26 cellular contexts compared by ENCODE assay signal in genomic region chr12:90428881-90429280, GRCh38.
DNase-seq lines count a peak whose midpoint lies in the region; ATAC-seq, FAIRE-seq and TF ChIP-seq lines count a peak whose summit lies in the region.
"Had no signal": no experiment of that assay in that cellular context is flagged by ENCODE, and none has a peak within 500 bp of the region (broad histone marks: within the 10 kb centered on the region; RNA-seq: fewer than 3 reads in every experiment).

No MANE protein-coding gene starts in this region.

- no peak overlapping the region for H3K4me3 Mint-ChIP-seq in GM23338
- H3K4me3 Mint-ChIP-seq: CD4-positive, alpha-beta memory T cell; HFFc6 had no signal

- H3K4me1 ChIP-seq in GM23338 (ENCODE audit: insufficient read depth) = 0 out of 2 replicates have a peak, but pooled peaks cover 4% of the 10 kb centered on the region
- H3K4me1 ChIP-seq in KMS-11 (ENCODE audit: low read depth, poor library complexity, severe bottlenecking) = peaks cover 48% of the 10 kb centered on the region
- H3K4me1 ChIP-seq in GM12878 (ENCODE audit: control insufficient read depth, insufficient read depth, low read length) = no peaks in the 10 kb centered on the region
- no peaks in the 10 kb centered on the region for H3K4me1 ChIP-seq in mesendoderm (ENCODE audit: control insufficient read depth, low read depth, low read length)
- H3K4me1 ChIP-seq: A549, SJCRH30 had no signal

- H3K27ac Mint-ChIP-seq in GM23338 = no peak overlapping the region
- H3K27ac Mint-ChIP-seq: CD4-positive, alpha-beta memory T cell; HFFc6 had no signal

- TF ChIP-seq CTCF in GM23338 (conservative IDR thresholded peaks at IDR 0.05; ENCODE audit: low read depth in 2 of 2) = no peak
- no peak for TF ChIP-seq CTCF in KMS-11 (conservative IDR thresholded peaks at IDR 0.05; ENCODE audit: low read depth, low read length)
- TF ChIP-seq CTCF in GM12878 (IDR thresholded peaks at IDR 0.05 in 2 of 3, conservative IDR thresholded peaks at IDR 0.05 in 1 of 3; ENCODE audit: control insufficient read depth in 2 of 3, extremely low read depth in 1 of 3, insufficient read depth in 1 of 3, low read depth in 3 of 3, low read length in 3 of 3) = no peak

- no peaks in the 10 kb centered on the region for H3K79me1 ChIP-seq in mesendoderm (ENCODE audit: low read length)

- WGBS in GM12878 (ENCODE audit: insufficient coverage, insufficient replicate concordance, low lambda C conversion rate, missing lambda C conversion rate) = 14% methylated on average over 3 of the region's 3 CpGs
- no CpG with 5 or more reads among the region's 3 CpGs for WGBS in mesendoderm (ENCODE audit: extremely low coverage, insufficient coverage, low lambda C conversion rate)

- no peak overlapping the region for H2BK5ac ChIP-seq in mesendoderm (ENCODE audit: low read length)

- no peak overlapping the region for H3K4me3 ChIP-seq in GM23338
- H3K4me3 ChIP-seq in KMS-11 (IDR thresholded peaks at IDR 0.05; ENCODE audit: insufficient read depth, low read depth, low read length) = no peak overlapping the region
- no peak overlapping the region for H3K4me3 ChIP-seq in GM12878
- no peak overlapping the region for H3K4me3 ChIP-seq in mesendoderm (ENCODE audit: low read length)
- H3K4me3 ChIP-seq: A549, K562, SJCRH30 had no signal

- H2AFZ ChIP-seq in GM23338 (no peak overlapping the region), KMS-11 (ENCODE audit: low read depth) (no peak overlapping the region), GM12878 (ENCODE audit: control insufficient read depth, low read depth, low read length) (no peak overlapping the region)

- SMC1A ChIA-PET in GM12878 (lab: Charles Lee; ENCODE audit: uncharacterized antibody, unreplicated experiment) = interaction anchor here (1.4 kb wide), 1 partner anchor 22 kb away, joined by 3 read pairs; no protein-coding TSS in a partner anchor

- no peaks in the 10 kb centered on the region for H3K9me3 ChIP-seq in GM12878 (replicated peaks; ENCODE audit: control insufficient read depth, insufficient read depth, low read length)
- H3K9me3 ChIP-seq: SJCRH30 had no signal

- 0 out of 2 replicates have a peak, but pooled peaks cover 3% of the 10 kb centered on the region for H3K36me3 ChIP-seq in GM23338 (ENCODE audit: insufficient read depth)
- H3K36me3 ChIP-seq in KMS-11 (ENCODE audit: insufficient read depth) = no peaks in the 10 kb centered on the region
- H3K36me3 ChIP-seq in GM12878 (ENCODE audit: control insufficient read depth in 2 of 2, insufficient read depth in 2 of 2, low read length in 1 of 2) = no peaks in the 10 kb centered on the region
- H3K36me3 ChIP-seq in mesendoderm (ENCODE audit: control insufficient read depth, insufficient read depth, low read length) = no peaks in the 10 kb centered on the region

- peaks cover under 1% of the 10 kb centered on the region; the same call in 1 of the 3 replicates for H3K36me3 Mint-ChIP-seq in GM23338 (ENCODE audit: low read depth)
- H3K36me3 Mint-ChIP-seq: CD4-positive, alpha-beta memory T cell had no signal

- CTCF ChIA-PET in GM12878 (lab: Yijun Ruan, JAX) = no interaction called here

- no peak for TF ChIP-seq EP300 in GM12878 (IDR thresholded peaks at IDR 0.05; ENCODE audit: borderline replicate concordance in 1 of 2, control insufficient read depth in 1 of 2, low read depth in 2 of 2, low read length in 2 of 2)

- H4K5ac ChIP-seq in mesendoderm (ENCODE audit: low read length) = no peak overlapping the region

- H3K27me3 ChIP-seq in GM23338 (ENCODE audit: insufficient read depth) (no peaks in the 10 kb centered on the region), KMS-11 (ENCODE audit: insufficient read depth, low read depth) (no peaks in the 10 kb centered on the region), GM12878 (replicated peaks in 1 of 2; ENCODE audit: control insufficient read depth in 2 of 2, insufficient read depth in 2 of 2, low read length in 1 of 2) (no peaks in the 10 kb centered on the region), mesendoderm (ENCODE audit: insufficient read depth, low read length, poor library complexity) (no peaks in the 10 kb centered on the region)
- H3K27me3 ChIP-seq: SJCRH30 had no signal

- no peaks in the 10 kb centered on the region for H3F3A ChIP-seq in GM23338 (replicated peaks; ENCODE audit: low read depth)

- H3K79me2 ChIP-seq in GM23338 (replicated peaks; ENCODE audit: insufficient read depth) (no peaks in the 10 kb centered on the region), KMS-11 (ENCODE audit: insufficient read depth, low read depth) (no peaks in the 10 kb centered on the region), GM12878 (ENCODE audit: control insufficient read depth, insufficient read depth, low read length) (no peaks in the 10 kb centered on the region), mesendoderm (ENCODE audit: control insufficient read depth, insufficient read depth, low read length) (no peaks in the 10 kb centered on the region)

- peaks cover 1% of the 10 kb centered on the region for H3K9me3 Mint-ChIP-seq in GM23338

- no TSS peak for BruUV-seq in GM12878 (replicated peaks; lab: Mats Ljungman, UMichigan)

- RAD21 ChIA-PET in GM12878 (lab: Charles Lee; ENCODE audit: unreplicated experiment) = no interaction called here

- in situ Hi-C loops in GM12878 (cut with MboI) = no loop called here

- H3K4ac ChIP-seq in mesendoderm (ENCODE audit: low read depth, low read length) = no peak overlapping the region

- no peak for TF ChIP-seq RAD21 in GM12878 (IDR thresholded peaks at IDR 0.05; ENCODE audit: insufficient read depth, low read depth, low read length)

- H3K4me2 ChIP-seq in GM23338 (no peak overlapping the region), KMS-11 (0 out of 2 replicates have a peak overlapping the region, but pooled peaks have one; percentile 77), GM12878 (ENCODE audit: control insufficient read depth, insufficient read depth) (no peak overlapping the region), mesendoderm (ENCODE audit: low read length) (no peak overlapping the region)
- H3K4me2 ChIP-seq: A549 had no signal

- no peak for TF ChIP-seq POLR2A in GM12878 (IDR thresholded peaks at IDR 0.05; ENCODE audit: low read depth, low read length)

- peak; percentile 35 for FAIRE-seq in GM12878 (lab: Jason Lieb, UNC)
- FAIRE-seq: A549, HTR-8/SVneo, K562 had no signal

- H3K4me1 Mint-ChIP-seq in GM23338 = peaks cover 3% of the 10 kb centered on the region; the same call in 1 of the 3 replicates
- H3K4me1 Mint-ChIP-seq: CD4-positive, alpha-beta memory T cell had no signal

- no peaks in the 10 kb centered on the region for H4K20me1 ChIP-seq in GM23338 (replicated peaks; ENCODE audit: insufficient read depth)
- H4K20me1 ChIP-seq in KMS-11 (ENCODE audit: insufficient read depth) = no peaks in the 10 kb centered on the region
- no peaks in the 10 kb centered on the region for H4K20me1 ChIP-seq in GM12878 (ENCODE audit: control insufficient read depth, insufficient read depth)

- H2BK120ac ChIP-seq in mesendoderm (ENCODE audit: low read depth, low read length) = no peak overlapping the region

- H3K9ac ChIP-seq in KMS-11 (no peak overlapping the region), GM12878 (ENCODE audit: control insufficient read depth, insufficient read depth, low read length) (no peak overlapping the region), mesendoderm (ENCODE audit: low read length) (no peak overlapping the region)

- ATAC-seq in GM23338 (peak; percentile 54), GM12878 (no peak)
- ATAC-seq: A549, K562, PC-3 had no signal

- no peak overlapping the region for H3K23ac ChIP-seq in mesendoderm (ENCODE audit: low read length)

- intact Hi-C loops in GM12878 (cut with micrococcal nuclease; ENCODE audit: unreplicated experiment) = no loop called here

- POLR2A ChIA-PET in GM12878 (lab: Charles Lee) = no interaction called here

- H2AK5ac ChIP-seq in mesendoderm (ENCODE audit: low read length) = no peak overlapping the region

- H3K56ac ChIP-seq in mesendoderm (ENCODE audit: low read length) = no peak overlapping the region

- 0 out of 2 replicates have a peak, but pooled peaks cover 3% of the 10 kb centered on the region for H3K9me2 ChIP-seq in GM23338 (ENCODE audit: insufficient read depth)

- H2BK15ac ChIP-seq in mesendoderm (replicated peaks; ENCODE audit: low read depth) = no peak overlapping the region

- no peaks in the 10 kb centered on the region for H3K27me3 Mint-ChIP-seq in GM23338 (ENCODE audit: insufficient read depth, low read depth, poor library complexity)

- no peak overlapping the region for H4K8ac ChIP-seq in mesendoderm (ENCODE audit: low read depth, low read length)

- H3K27ac ChIP-seq in GM23338 (ENCODE audit: low read depth) (no peak overlapping the region), KMS-11 (no peak overlapping the region), GM12878 (ENCODE audit: control insufficient read depth, insufficient read depth) (no peak overlapping the region), mesendoderm (ENCODE audit: low read depth, low read length) (no peak overlapping the region)
- H3K27ac ChIP-seq: A549, SJCRH30 had no signal

- no peak overlapping the region for H3K18ac ChIP-seq in mesendoderm (ENCODE audit: low read length)

- DNase-seq in GM23338 (ENCODE audit: low spot score) (no peak), GM12878 (ENCODE audit: low read depth, low spot score) (no peak), mesendoderm (peak; percentile 8), A172 (ENCODE audit: low spot score) (no peak), dedifferentiated amniotic fluid mesenchymal stem cell (ENCODE audit: extremely low spot score) (no peak), RKO (ENCODE audit: low spot score) (no peak), NCI-H510A treated with DMSO at 0.1 percent for 48 hours (lab: John Stamatoyannopoulos, UW) (no peak)
- DNase-seq: C1 segment of cervical spinal cord; CD4-positive, alpha-beta memory T cell; COR-L47; DMS53; H7; HFFc6; NCI-H1105 treated with DMSO at 0.1 percent for 48 hours; NCI-H2029; NCI-H2171; NCI-H226; NCI-H510A; NCI-H748 treated with DMSO at 0.1 percent for 48 hours; NK-92 treated with Interleukin-12 subunit alpha and Interleukin-12 subunit beta, amount 100 ng/mL, for 24 hours; PC-3; SJCRH30 had no signal

TF ChIP-seq in GM23338, 12 proteins besides CTCF, POLR2A, EP300 and RAD21 (continues in another document):
- TF ChIP-seq NANOG (IDR thresholded peaks at IDR 0.05; ENCODE audit: borderline replicate concordance) = no peak
- TF ChIP-seq EZH2 (IDR thresholded peaks at IDR 0.05; ENCODE audit: low read depth, unreplicated experiment) = no peak
- no peak for TF ChIP-seq ZNF114 (CRISPR knock-in tag; IDR thresholded peaks at IDR 0.05)

TF ChIP-seq in GM12878, 131 proteins besides CTCF, POLR2A, EP300 and RAD21:
- TF ChIP-seq HDGF (IDR thresholded peaks at IDR 0.05) (no peak), EED (IDR thresholded peaks at IDR 0.05; ENCODE audit: low read depth) (no peak), CBFB (IDR thresholded peaks at IDR 0.05; ENCODE audit: low read depth) (no peak), NR2C2 (IDR thresholded peaks at IDR 0.05; ENCODE audit: borderline replicate concordance, control insufficient read depth, insufficient read length, low read depth) (no peak)
